Comparison of ENCODE assay signal across 9 cellular contexts in the genomic region with DNA sequence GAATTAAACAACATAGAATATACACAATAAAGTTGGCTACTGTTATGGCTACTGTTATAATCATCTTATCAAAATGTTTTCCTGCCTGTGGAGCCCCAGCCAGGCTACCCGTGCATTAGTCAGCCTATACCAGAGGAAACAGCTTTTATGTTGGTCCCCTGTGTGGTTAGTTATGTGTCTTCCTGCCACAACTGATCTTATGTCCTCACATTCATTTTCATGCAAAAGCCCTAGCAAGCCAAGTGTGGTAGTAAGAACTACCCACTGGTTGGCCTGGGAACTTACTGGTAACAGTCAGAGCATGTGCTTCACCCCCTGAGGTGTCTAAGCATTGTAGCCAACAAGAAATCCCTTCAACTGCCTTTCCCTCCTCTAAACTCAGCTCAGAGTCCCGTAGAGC. TPM values are rescaled to one million over a fixed set of nuclear protein-coding genes. Genes with fewer than 3 reads are reported as not detected.
DNase-seq lines count a peak whose midpoint lies in the region; ATAC-seq and TF ChIP-seq lines count a peak whose summit lies in the region.
"Had no signal": no experiment of that assay in that cellular context is flagged by ENCODE, and none has a peak within 500 bp of the region (broad histone marks: within the 10 kb centered on the region; RNA-seq: fewer than 3 reads in every experiment).

No MANE protein-coding gene starts in this region.

- intact Hi-C loops in CD4-positive, alpha-beta T cell (cut with DNase I, micrococcal nuclease) = no loop called here

- no peaks in the 10 kb centered on the region for H3K9me3 ChIP-seq in CD4-positive, alpha-beta T cell (ENCODE audit: control insufficient read depth, low read length)
- no peaks in the 10 kb centered on the region for H3K9me3 ChIP-seq in neural progenitor cell (ENCODE audit: low read depth)

- no peak overlapping the region for H3K4me3 Mint-ChIP-seq in CD4-positive, alpha-beta T cell
- H3K4me3 Mint-ChIP-seq in neural progenitor cell = no peak overlapping the region

- no peak overlapping the region for H3K27ac ChIP-seq in CD4-positive, alpha-beta T cell (ENCODE audit: low read depth, low read length)
- peak overlapping the region; percentile 100 for H3K27ac ChIP-seq in epithelial cell of prostate
- no peak overlapping the region for H3K27ac ChIP-seq in neural progenitor cell

- H3K36me3 ChIP-seq in neural progenitor cell = no peaks in the 10 kb centered on the region

- POLR2A ChIA-PET in CD4-positive, alpha-beta T cell (lab: Charles Lee) = no interaction called here

- H3K79me2 ChIP-seq in neural progenitor cell (ENCODE audit: low read depth) = no peaks in the 10 kb centered on the region

- no peak overlapping the region for H3K9ac ChIP-seq in neural progenitor cell

- H3K27me3 Mint-ChIP-seq in CD4-positive, alpha-beta T cell = peaks cover 6% of the 10 kb centered on the region
- peaks cover 2% of the 10 kb centered on the region for H3K27me3 Mint-ChIP-seq in neural progenitor cell (ENCODE audit: insufficient read depth, low read depth)

- no peaks in the 10 kb centered on the region for H3K36me3 Mint-ChIP-seq in CD4-positive, alpha-beta T cell (ENCODE audit: low read depth)
- no peaks in the 10 kb centered on the region for H3K36me3 Mint-ChIP-seq in neural progenitor cell

- H3K27me3 ChIP-seq in CD4-positive, alpha-beta T cell (ENCODE audit: control insufficient read depth, insufficient read depth, low read length) = no peaks in the 10 kb centered on the region
- H3K27me3 ChIP-seq in neural progenitor cell = no peaks in the 10 kb centered on the region

- H3F3A ChIP-seq in neural progenitor cell (ENCODE audit: low read depth) = no peaks in the 10 kb centered on the region

- H3K4me2 ChIP-seq in neural progenitor cell = no peak overlapping the region

- H4K20me1 ChIP-seq in neural progenitor cell (ENCODE audit: low read depth) = no peaks in the 10 kb centered on the region

- no peak for TF ChIP-seq CTCF in CD4-positive, alpha-beta T cell (IDR thresholded peaks at IDR 0.05)
- TF ChIP-seq CTCF in neural progenitor cell (IDR thresholded peaks at IDR 0.05) = no peak

- peaks cover 9% of the 10 kb centered on the region for H3K4me1 Mint-ChIP-seq in CD4-positive, alpha-beta T cell (ENCODE audit: low read depth)
- H3K4me1 Mint-ChIP-seq in neural progenitor cell = peaks cover 13% of the 10 kb centered on the region

- CTCF ChIA-PET in CD4-positive, alpha-beta T cell (lab: Charles Lee) = no interaction called here

- no peak overlapping the region for H3K27ac Mint-ChIP-seq in CD4-positive, alpha-beta T cell
- no peak overlapping the region for H3K27ac Mint-ChIP-seq in neural progenitor cell

- H3K9me3 Mint-ChIP-seq in CD4-positive, alpha-beta T cell = no peaks in the 10 kb centered on the region
- H3K9me3 Mint-ChIP-seq in neural progenitor cell = no peaks in the 10 kb centered on the region

- no peak for DNase-seq in CD4-positive, alpha-beta T cell
- DNase-seq in NOMO-1 (lab: John Stamatoyannopoulos, UW; ENCODE audit: unreplicated experiment in 2 of 2) = peak; percentile 42 to 56
- no peak for DNase-seq in epithelial cell of prostate (ENCODE audit: low read depth, low spot score)
- no peak for DNase-seq in H4 (ENCODE audit: low spot score)
- no peak for DNase-seq in NCI-H345 (lab: John Stamatoyannopoulos, UW)
- DNase-seq in neural progenitor cell (ENCODE audit: low spot score) = no peak
- DNase-seq in activated CD4-positive, alpha-beta T cell treated with anti-CD3 and anti-CD28 coated beads, Interleukin-2, amount 50 U/mL, for 48 hours = no peak
- DNase-seq: NCI-H2029 had no signal

- peak; percentile 34 for ATAC-seq in CD4-positive, alpha-beta T cell (ENCODE audit: poor library complexity)
- peak; percentile 74 for ATAC-seq in GM21423 (IDR thresholded peaks at IDR 0.05; ENCODE audit: unreplicated experiment)

- H3K4me3 ChIP-seq in neural progenitor cell = no peak overlapping the region

- H2AFZ ChIP-seq in neural progenitor cell (replicated peaks) = no peak overlapping the region

- no peaks in the 10 kb centered on the region for H3K4me1 ChIP-seq in neural progenitor cell

RNA-seq across cellular contexts. Expression of a gene that starts 21.8 kb away (rescaled TPM):
- total RNA-seq in CD4-positive, alpha-beta T cell = under 1 TPM; 0.28 to 0.38 TPM
- 2.1 and 4.6 TPM in 2 replicates for total RNA-seq in H4 (2014; rRNA removed; shearing (Covaris generic))
- 0.12 and 0.15 TPM in 2 replicates for total RNA-seq in neural progenitor cell (ENCODE audit: low replicate concordance)

Comparison
In these comparisons a context has a peak if more than half of its experiments do, and no peak if none do; other contexts are left out.
1. DNase-seq: peak in NOMO-1 (2 of 2); none in CD4-positive, alpha-beta T cell (0 of 10), epithelial cell of prostate (single experiment), H4 (single experiment), NCI-H345 (single experiment), neural progenitor cell (single experiment) and activated CD4-positive, alpha-beta T cell treated with anti-CD3 and anti-CD28 coated beads, Interleukin-2, amount 50 U/mL, for 48 hours (0 of 2).